Comparison of ENCODE assay signal across 11 cellular contexts in genomic region chr2:43152711-43153627, GRCh38.
DNase-seq lines count a peak whose midpoint lies in the region; ATAC-seq and FAIRE-seq lines count a peak whose summit lies in the region.
"Had no signal": no experiment of that assay in that cellular context is flagged by ENCODE, and none has a peak within 500 bp of the region (broad histone marks: within the 10 kb centered on the region; RNA-seq: fewer than 3 reads in every experiment).

No MANE protein-coding gene starts in this region.

- WGBS in small intestine, 3 donors = 24 to 68% (median 51%) methylated on average over 10 of the region's 10 CpGs

- no peak overlapping the region for H3K4me3 Mint-ChIP-seq in T-helper 1 cell treated with Interleukin-12 subunit alpha and Interleukin-12 subunit beta and Interleukin-4 antibody, amounts not matched to agents 30 μg/mL and 1 μg/mL, for 36 hours
- H3K4me3 Mint-ChIP-seq in T-cell = peak overlapping the region in 1 of 3 donors; percentile 55

- no peaks in the 10 kb centered on the region for H3K9me3 Mint-ChIP-seq in T-helper 1 cell treated with Interleukin-12 subunit alpha and Interleukin-12 subunit beta and Interleukin-4 antibody, amounts not matched to agents 30 μg/mL and 1 μg/mL, for 36 hours
- H3K9me3 Mint-ChIP-seq in T-cell = no peaks in the 10 kb centered on the region

- DNase-seq in T-helper 1 cell (no peak), T-cell (no peak), left kidney (ENCODE audit: low read depth, low spot score) (peak; percentile 53), small intestine (peak; percentile 47), cortex of kidney (lab: John Stamatoyannopoulos, UW) (no peak)
- DNase-seq: effector CD4-positive, alpha-beta T cell; kidney glomerular epithelial cell; SHP77 treated with DMSO at 0.1 percent for 48 hours had no signal

- peaks cover 4% of the 10 kb centered on the region for H3K27me3 Mint-ChIP-seq in T-helper 1 cell treated with Interleukin-12 subunit alpha and Interleukin-12 subunit beta and Interleukin-4 antibody, amounts not matched to agents 30 μg/mL and 1 μg/mL, for 36 hours (ENCODE audit: low read depth)
- H3K27me3 Mint-ChIP-seq in T-cell = no peaks in the 10 kb centered on the region

- CTCF ChIA-PET in T-cell (lab: Charles Lee) = no interaction called here

- H3K4me3 ChIP-seq in small intestine (ENCODE audit: low read depth in 1 of 2, low read length in 2 of 2) = no peak overlapping the region

- peak overlapping the region; percentile 50 for H3K27ac Mint-ChIP-seq in T-helper 1 cell treated with Interleukin-12 subunit alpha and Interleukin-12 subunit beta and Interleukin-4 antibody, amounts not matched to agents 30 μg/mL and 1 μg/mL, for 36 hours
- peak overlapping the region; percentile 68 to 79 for H3K27ac Mint-ChIP-seq in T-cell

- ATAC-seq in T-cell (replicated peaks in 1 of 4) (peak in 2 of 4 experiments; percentile 11 to 52), HG03196 (IDR thresholded peaks at IDR 0.05; ENCODE audit: unreplicated experiment) (no peak), HG03159 (IDR thresholded peaks at IDR 0.05; ENCODE audit: unreplicated experiment) (no peak)

- H3K9me3 ChIP-seq in small intestine (ENCODE audit: control insufficient read depth, low read depth) = no peaks in the 10 kb centered on the region

- no peaks in the 10 kb centered on the region for H3K36me3 ChIP-seq in small intestine (ENCODE audit: control insufficient read depth in 2 of 2, insufficient read depth in 2 of 2, low read length in 2 of 2)

- H3K27me3 ChIP-seq in small intestine (ENCODE audit: control insufficient read depth in 2 of 2, insufficient read depth in 2 of 2, low read length in 2 of 2) = no peaks in the 10 kb centered on the region

- H3K27ac ChIP-seq in small intestine (ENCODE audit: low read depth in 1 of 2, low read length in 1 of 2) = no peak overlapping the region

- peaks cover 0 to 8% of the 10 kb centered on the region in 2 donors for H3K4me1 ChIP-seq in small intestine (ENCODE audit: control insufficient read depth in 2 of 2, insufficient read depth in 1 of 2, low read depth in 1 of 2, low read length in 1 of 2)

- no peak for FAIRE-seq in small intestine (lab: Jason Lieb, UNC)

- peaks cover 40% of the 10 kb centered on the region for H3K4me1 Mint-ChIP-seq in T-helper 1 cell treated with Interleukin-12 subunit alpha and Interleukin-12 subunit beta and Interleukin-4 antibody, amounts not matched to agents 30 μg/mL and 1 μg/mL, for 36 hours (ENCODE audit: low read depth)
- peaks cover 78 to 83% (median 78%) of the 10 kb centered on the region in 3 donors for H3K4me1 Mint-ChIP-seq in T-cell

- POLR2A ChIA-PET in T-cell (lab: Charles Lee) = no interaction called here

- peaks cover 7% of the 10 kb centered on the region for H3K36me3 Mint-ChIP-seq in T-helper 1 cell treated with Interleukin-12 subunit alpha and Interleukin-12 subunit beta and Interleukin-4 antibody, amounts not matched to agents 30 μg/mL and 1 μg/mL, for 36 hours (ENCODE audit: low read depth)
- H3K36me3 Mint-ChIP-seq in T-cell = no peaks in the 10 kb centered on the region

Comparison
In these comparisons a context has a peak if more than half of its experiments do, and no peak if none do; other contexts are left out.
1. DNase-seq: peak in left kidney (single experiment) and small intestine (single experiment); none in T-helper 1 cell (0 of 5), T-cell (0 of 34) and cortex of kidney (single experiment).